8 cellular contexts compared by ENCODE assay signal in genomic region chr2:10091182-10091932, GRCh38. TPM values are rescaled to one million over a fixed set of nuclear protein-coding genes. Genes with fewer than 3 reads are reported as not detected.
DNase-seq lines count a peak whose midpoint lies in the region; ATAC-seq and TF ChIP-seq lines count a peak whose summit lies in the region.

No MANE protein-coding gene starts in this region.

- H3K27ac ChIP-seq in Peyer's patch (peak overlapping the region in 1 of 4 donors; percentile 13), sigmoid colon (no peak overlapping the region), substantia nigra (ENCODE audit: low read depth, low read length, poor library complexity, severe bottlenecking) (no peak overlapping the region)

- TF ChIP-seq POLR2A in Peyer's patch (IDR thresholded peaks at IDR 0.05) (no peak), sigmoid colon (IDR thresholded peaks at IDR 0.05) (no peak)

- no peaks in the 10 kb centered on the region for H3K9me3 ChIP-seq in Peyer's patch
- no peaks in the 10 kb centered on the region for H3K9me3 ChIP-seq in sigmoid colon

- WGBS in sigmoid colon, 2 donors: 17 to 50% methylated on average over 52 of the region's 52 CpGs

- TF ChIP-seq CTCF in Peyer's patch (IDR thresholded peaks at IDR 0.05) (no peak), epithelial cell of esophagus (IDR thresholded peaks at IDR 0.05; ENCODE audit: insufficient read depth, low read depth, low read length, missing control alignments) (no peak), sigmoid colon (IDR thresholded peaks at IDR 0.05) (no peak)

- DNase-seq in Peyer's patch (peak in 2 of 3 donors; percentile 56 to 61), epithelial cell of esophagus (ENCODE audit: low read depth) (no peak), sigmoid colon (no peak), NCI-H524 treated with DMSO at 0.1 percent for 48 hours (lab: John Stamatoyannopoulos, UW) (no peak), occipital lobe (lab: John Stamatoyannopoulos, UW) (no peak), substantia nigra (lab: John Stamatoyannopoulos, UW) (no peak), SW480 (ENCODE audit: low spot score) (no peak)

- peak; percentile 22 for ATAC-seq in GM19025 (IDR thresholded peaks at IDR 0.05; ENCODE audit: low read depth, unreplicated experiment)

- peak overlapping the region; percentile 8 to 52 (median 40) for H3K4me3 ChIP-seq in Peyer's patch
- H3K4me3 ChIP-seq in epithelial cell of esophagus (ENCODE audit: low read length): peak overlapping the region; percentile 28
- peak overlapping the region in 3 of 4 donors; percentile 28 to 42 (median 32) for H3K4me3 ChIP-seq in sigmoid colon

- H3K36me3 ChIP-seq in Peyer's patch (no peaks in the 10 kb centered on the region), sigmoid colon (no peaks in the 10 kb centered on the region)

- H3K4me1 ChIP-seq in Peyer's patch: no peaks in the 10 kb centered on the region
- peaks cover 0 to 6% (median 4%) of the 10 kb centered on the region in 4 donors for H3K4me1 ChIP-seq in sigmoid colon

- H3K27me3 ChIP-seq in Peyer's patch (no peaks in the 10 kb centered on the region), sigmoid colon (peaks cover 0 to 15% (median 14%) of the 10 kb centered on the region in 3 donors)

- TF ChIP-seq EP300 in sigmoid colon (IDR thresholded peaks at IDR 0.05): no peak

- intact Hi-C loops in sigmoid colon (cut with DNase I): no loop called here

RNA-seq across cellular contexts. Expression of gene CYS1, which starts 11.1 kb away (rescaled TPM):
- total RNA-seq in Peyer's patch (1 to 10 TPM in 3 of 4 donors, not detected in 1; 1.3 to 5.8 (median 1.6) TPM), sigmoid colon (10 to 100 TPM in 2 of 4 donors, 1 to 10 TPM in 2; 7.5 to 24.6 (median 9.6) TPM), occipital lobe (2.0 TPM)
- 1 to 10 TPM in 1 of 3 donors, under 1 TPM in 2; 0.46 to 1.8 (median 0.83) TPM for polyA plus RNA-seq in sigmoid colon

RNA-seq across cellular contexts. Expression of gene RRM2, which starts 31.2 kb away (rescaled TPM):
- total RNA-seq in Peyer's patch (100 to 1,000 TPM in 1 of 4 donors, 10 to 100 TPM in 2, 1 to 10 TPM in 1; 6.7 to 139 (median 20.5) TPM), sigmoid colon (1 to 10 TPM in 2 of 4 donors, under 1 TPM in 1, not detected in 1; 0.16 to 4.3 (median 2.7) TPM), occipital lobe (4.8 TPM)
- 10 to 100 TPM in 2 of 3 donors, 1 to 10 TPM in 1; 9.6 to 65.8 (median 32.6) TPM for polyA plus RNA-seq in sigmoid colon

RNA-seq across cellular contexts. Expression of gene KLF11, which starts 48.0 kb away (rescaled TPM):
- total RNA-seq in Peyer's patch (10 to 100 TPM in 2 of 4 donors, 1 to 10 TPM in 2; 4.0 to 17.3 (median 11.5) TPM), sigmoid colon (10 to 100 TPM; 18.5 to 41.3 (median 29.7) TPM), occipital lobe (14.0 TPM)
- 1 to 10 TPM; 3.9 to 7.2 (median 5.8) TPM for polyA plus RNA-seq in sigmoid colon

Comparison
In these comparisons a context has a peak if more than half of its experiments do, and no peak if none do; other contexts are left out.
1. DNase-seq: peak in Peyer's patch (2 of 3); none in epithelial cell of esophagus (single experiment), sigmoid colon (single experiment), NCI-H524 treated with DMSO at 0.1 percent for 48 hours (single experiment), occipital lobe (single experiment), substantia nigra (0 of 49) and SW480 (single experiment).
2. Peak in every context shown above with its lines, with median percentiles within 50 percentile points of each other: H3K4me3 ChIP-seq.